8 cellular contexts compared by ENCODE assay signal in the genomic region with DNA sequence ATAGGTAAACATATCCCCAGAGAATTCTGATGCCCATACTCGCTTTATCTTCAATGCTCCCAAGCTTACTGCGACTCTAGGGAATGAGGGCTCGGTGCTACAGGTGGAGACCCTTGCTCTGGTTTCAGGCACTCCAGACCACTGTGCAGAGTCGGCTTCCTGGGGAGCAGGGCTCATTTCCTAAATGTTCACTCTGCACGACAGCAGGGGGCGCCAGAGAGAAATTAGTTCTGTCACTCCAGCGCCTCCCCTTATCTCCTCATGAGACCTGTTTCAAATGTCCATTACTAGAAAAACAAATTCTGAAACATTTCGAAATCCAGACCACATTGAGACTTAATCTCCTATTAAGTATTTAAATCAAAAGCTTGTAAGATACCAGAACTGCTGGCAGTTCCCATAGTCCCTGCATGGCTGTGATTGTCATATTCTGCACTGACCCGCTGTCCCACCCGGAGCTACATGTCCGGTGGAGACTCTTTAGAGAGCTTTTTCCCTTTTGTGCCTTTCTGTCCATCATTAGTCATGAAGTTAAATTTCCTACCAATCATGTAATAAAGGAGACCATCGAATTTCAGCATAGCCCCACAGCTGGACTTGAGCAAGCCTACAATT. TPM values are rescaled to one million over a fixed set of nuclear protein-coding genes. Genes with fewer than 3 reads are reported as not detected.
DNase-seq lines count a peak whose midpoint lies in the region; ATAC-seq, FAIRE-seq and TF ChIP-seq lines count a peak whose summit lies in the region.

No MANE protein-coding gene starts in this region.

- TF ChIP-seq POLR2A in HCT116 (IDR thresholded peaks at IDR 0.05; ENCODE audit: borderline replicate concordance, extremely low read depth, insufficient read depth, insufficient read length): no peak
- TF ChIP-seq POLR2A in endothelial cell of umbilical vein (IDR thresholded peaks at IDR 0.05; ENCODE audit: low read depth, low read length): no peak

- H3K4me2 ChIP-seq in HCT116 (ENCODE audit: low read length) (no peak overlapping the region), endothelial cell of umbilical vein (ENCODE audit: insufficient read depth, low read length) (no peak overlapping the region)

- H3K4me1 Mint-ChIP-seq in Caco-2 (ENCODE audit: low read depth, unreplicated experiment): peaks cover 49% of the 10 kb centered on the region
- H3K4me1 Mint-ChIP-seq in activated CD8-positive, alpha-beta memory T cell treated with anti-CD3 and anti-CD28 coated beads, Interleukin-2, amount 10 ng/mL, durations not matched to agents 7 days and 5 days: peaks cover 27% of the 10 kb centered on the region

- intact Hi-C loops in Caco-2 (cut with micrococcal nuclease; ENCODE audit: unreplicated experiment) (loop anchor here (2.0 to 5.0 kb wide), 9 partner anchors 13 to 835 kb away; a partner anchor contains a TSS), HCT116 (cut with micrococcal nuclease) (loop anchor here (5.0 to 10.0 kb wide), 3 partner anchors 163 to 905 kb away; a partner anchor contains a TSS), endothelial cell of umbilical vein (cut with micrococcal nuclease) (loop anchor here (1.0 to 10.0 kb wide), 5 partner anchors 53 to 905 kb away; a partner anchor contains a TSS), mucosa of descending colon (cut with DNase I, micrococcal nuclease) (no loop called here)

- POLR2A ChIA-PET in Caco-2 (lab: Charles Lee): interaction anchor here (0.6 to 1.4 kb wide), 3 partner anchors 22 to 104 kb away, joined by 4 to 7 read pairs (median 4); a partner anchor contains a TSS
- POLR2A ChIA-PET in HCT116 (lab: Charles Lee): no interaction called here
- POLR2A ChIA-PET in endothelial cell of umbilical vein (lab: Charles Lee): no interaction called here

- H3K27ac Mint-ChIP-seq in Caco-2 (ENCODE audit: unreplicated experiment): peak overlapping the region; percentile 34
- H3K27ac Mint-ChIP-seq in activated CD8-positive, alpha-beta memory T cell treated with anti-CD3 and anti-CD28 coated beads, Interleukin-2, amount 10 ng/mL, durations not matched to agents 7 days and 5 days: no peak overlapping the region

- peak overlapping the region; percentile 4 for H3K4me3 Mint-ChIP-seq in Caco-2 (ENCODE audit: unreplicated experiment)
- no peak overlapping the region for H3K4me3 Mint-ChIP-seq in activated CD8-positive, alpha-beta memory T cell treated with anti-CD3 and anti-CD28 coated beads, Interleukin-2, amount 10 ng/mL, durations not matched to agents 7 days and 5 days

- peak; percentile 57 for TF ChIP-seq RAD21 in HCT116 (IDR thresholded peaks at IDR 0.05; ENCODE audit: low read depth)

- BruUV-seq in Caco-2 (replicated peaks; lab: Mats Ljungman, UMichigan): no TSS peak
- no TSS peak for BruUV-seq in HCT116 (replicated peaks; lab: Mats Ljungman, UMichigan)
- no TSS peak for BruUV-seq in endothelial cell of umbilical vein (replicated peaks; lab: Mats Ljungman, UMichigan)

- H3K27ac ChIP-seq in HCT116 (ENCODE audit: low read depth, low read length) (no peak overlapping the region), endothelial cell of umbilical vein (ENCODE audit: insufficient read depth, low read depth, low read length) (no peak overlapping the region)

- CTCF ChIA-PET in Caco-2 (lab: Charles Lee): interaction anchor here (0.6 to 2.0 kb wide), 7 partner anchors 9 to 143 kb away, joined by 3 to 18 read pairs (median 4); a partner anchor contains a TSS
- CTCF ChIA-PET in HCT116 (lab: Charles Lee): interaction anchor here (0.8 to 2.5 kb wide), 4 partner anchors 14 to 834 kb away, joined by 3 to 8 read pairs (median 6); a partner anchor contains a TSS
- CTCF ChIA-PET in activated CD8-positive, alpha-beta memory T cell treated with anti-CD3 and anti-CD28 coated beads, Interleukin-2, amount 10 ng/mL, durations not matched to agents 7 days and 5 days (lab: Charles Lee): interaction anchor here (0.7 to 1.9 kb wide), 14 partner anchors 8 to 835 kb away, joined by 3 to 8 read pairs (median 4); a partner anchor contains a TSS
- CTCF ChIA-PET in endothelial cell of umbilical vein (lab: Charles Lee): interaction anchor here (0.7 to 3.8 kb wide), 12 partner anchors 22 to 902 kb away, joined by 3 to 64 read pairs (median 3); a partner anchor contains a TSS

- H3K9me3 Mint-ChIP-seq in Caco-2 (ENCODE audit: unreplicated experiment): no peaks in the 10 kb centered on the region
- no peaks in the 10 kb centered on the region for H3K9me3 Mint-ChIP-seq in activated CD8-positive, alpha-beta memory T cell treated with anti-CD3 and anti-CD28 coated beads, Interleukin-2, amount 10 ng/mL, durations not matched to agents 7 days and 5 days (ENCODE audit: low read depth)

- H3K9me1 ChIP-seq in endothelial cell of umbilical vein (replicated peaks; ENCODE audit: control insufficient read depth, extremely low read depth, insufficient read depth, low read length): no peaks in the 10 kb centered on the region

- FAIRE-seq in endothelial cell of umbilical vein (lab: Jason Lieb, UNC): peak; percentile 90

- H4K20me1 ChIP-seq in HCT116 (ENCODE audit: insufficient read depth) (no peaks in the 10 kb centered on the region), endothelial cell of umbilical vein (replicated peaks; ENCODE audit: control insufficient read depth, extremely low read depth, insufficient read depth, low read length) (no peaks in the 10 kb centered on the region)

- RAD21 ChIA-PET in HCT116 (lab: Charles Lee; ENCODE audit: low non-redundant PET in 1 of 2, low total read pairs in 2 of 2, uncharacterized antibody in 2 of 2, unreplicated experiment in 2 of 2): no interaction called here

- H3K27me3 Mint-ChIP-seq in Caco-2 (ENCODE audit: insufficient read depth, unreplicated experiment): no peaks in the 10 kb centered on the region
- no peaks in the 10 kb centered on the region for H3K27me3 Mint-ChIP-seq in activated CD8-positive, alpha-beta memory T cell treated with anti-CD3 and anti-CD28 coated beads, Interleukin-2, amount 10 ng/mL, durations not matched to agents 7 days and 5 days

- no peaks in the 10 kb centered on the region for H3K9me3 ChIP-seq in Caco-2
- no peaks in the 10 kb centered on the region for H3K9me3 ChIP-seq in HCT116 (ENCODE audit: control insufficient read depth in 1 of 2, insufficient read depth in 1 of 2, low read depth in 1 of 2, low read length in 2 of 2)
- H3K9me3 ChIP-seq in endothelial cell of umbilical vein (replicated peaks; ENCODE audit: control insufficient read depth, insufficient read depth, low read length): no peaks in the 10 kb centered on the region
- no peaks in the 10 kb centered on the region for H3K9me3 ChIP-seq in mucosa of descending colon

- ATAC-seq in HCT116 (peak; percentile 93), mucosa of descending colon (peak; percentile 84), HG03095 (IDR thresholded peaks at IDR 0.05; ENCODE audit: unreplicated experiment) (no peak)
- peak; percentile 89 for ATAC-seq in activated CD8-positive, alpha-beta memory T cell treated with anti-CD3 and anti-CD28 coated beads, Interleukin-2, amount 10 ng/mL, durations not matched to agents 7 days and 5 days

- H3K79me2 ChIP-seq in HCT116 (ENCODE audit: insufficient read depth, low read length) (no peaks in the 10 kb centered on the region), endothelial cell of umbilical vein (ENCODE audit: control insufficient read depth, insufficient read depth, low read length) (no peaks in the 10 kb centered on the region)

- peak overlapping the region; percentile 79 for H2AFZ ChIP-seq in HCT116 (ENCODE audit: low read depth, low read length, poor library complexity, severe bottlenecking)
- no peak overlapping the region for H2AFZ ChIP-seq in endothelial cell of umbilical vein (ENCODE audit: low read depth, low read length)

- TF ChIP-seq CTCF in Caco-2 (IDR thresholded peaks at IDR 0.05; ENCODE audit: insufficient read depth in 1 of 2, low read depth in 1 of 2, low read length in 1 of 2, severe bottlenecking in 1 of 2, unreplicated experiment in 1 of 2) (peak; percentile 82 to 94), HCT116 (IDR thresholded peaks at IDR 0.05 in 2 of 3, conservative IDR thresholded peaks at IDR 0.05 in 1 of 3; ENCODE audit: borderline replicate concordance in 1 of 3, insufficient read depth in 1 of 3, low read depth in 2 of 3, low read length in 2 of 3) (peak; percentile 68 to 84 (median 83)), endothelial cell of umbilical vein (IDR thresholded peaks at IDR 0.05; ENCODE audit: extremely low read depth in 1 of 2, insufficient read depth in 1 of 2, low read depth in 1 of 2, low read length in 2 of 2) (peak; percentile 78 to 80), mucosa of descending colon (IDR thresholded peaks at IDR 0.05) (peak; percentile 78)

- H3K36me3 ChIP-seq in Caco-2 (ENCODE audit: control insufficient read depth, insufficient read depth, low read length) (no peaks in the 10 kb centered on the region), HCT116 (ENCODE audit: control insufficient read depth in 1 of 2, insufficient read depth in 2 of 2, low read length in 2 of 2) (no peaks in the 10 kb centered on the region), endothelial cell of umbilical vein (ENCODE audit: control insufficient read depth in 2 of 2, extremely low read depth in 1 of 2, insufficient read depth in 2 of 2, low read length in 2 of 2) (no peaks in the 10 kb centered on the region), mucosa of descending colon (ENCODE audit: low read depth) (no peaks in the 10 kb centered on the region)

- peak; percentile 83 to 91 for DNase-seq in Caco-2
- peak; percentile 42 for DNase-seq in HCT116 (ENCODE audit: low read depth, low spot score)
- peak; percentile 92 for DNase-seq in NCI-H82 (lab: John Stamatoyannopoulos, UW)
- peak; percentile 83 for DNase-seq in activated CD8-positive, alpha-beta memory T cell treated with anti-CD3 and anti-CD28 coated beads, Interleukin-2, amount 10 ng/mL, durations not matched to agents 7 days and 5 days
- DNase-seq in endothelial cell of umbilical vein (ENCODE audit: low read depth, low spot score): peak; percentile 62
- DNase-seq in mucosa of descending colon: peak; percentile 78 to 92 (median 87)
- peak; percentile 69 for DNase-seq in stimulated activated CD8-positive, alpha-beta memory T cell treated with anti-CD3 and anti-CD28 coated beads, Interleukin-4, amount 100 ng/mL, for 24 hours (ENCODE audit: low read depth)

- H3K9ac ChIP-seq in HCT116 (ENCODE audit: low read length) (no peak overlapping the region), endothelial cell of umbilical vein (replicated peaks; ENCODE audit: extremely low read depth, insufficient read depth, low read length) (no peak overlapping the region)

- peaks cover 50% of the 10 kb centered on the region for H3K36me3 Mint-ChIP-seq in Caco-2 (ENCODE audit: insufficient read depth, unreplicated experiment)
- peaks cover 48% of the 10 kb centered on the region for H3K36me3 Mint-ChIP-seq in activated CD8-positive, alpha-beta memory T cell treated with anti-CD3 and anti-CD28 coated beads, Interleukin-2, amount 10 ng/mL, durations not matched to agents 7 days and 5 days

- no peaks in the 10 kb centered on the region for H3K9me2 ChIP-seq in HCT116 (ENCODE audit: insufficient read depth)

- H3K27me3 ChIP-seq in Caco-2 (replicated peaks; ENCODE audit: control insufficient read depth, insufficient read depth, low read length): no peaks in the 10 kb centered on the region
- no peaks in the 10 kb centered on the region for H3K27me3 ChIP-seq in HCT116 (ENCODE audit: insufficient read depth, low read length)
- no peaks in the 10 kb centered on the region for H3K27me3 ChIP-seq in endothelial cell of umbilical vein (ENCODE audit: control insufficient read depth in 2 of 2, insufficient read depth in 2 of 2, low read length in 2 of 2)

- H3K4me1 ChIP-seq in Caco-2 (peaks cover 77% of the 10 kb centered on the region), HCT116 (ENCODE audit: control insufficient read depth in 1 of 2, insufficient read depth in 2 of 2, low read length in 2 of 2) (peaks cover 4 to 12% of the 10 kb centered on the region in 2 experiments; a peak in 3 of 4 replicates), endothelial cell of umbilical vein (ENCODE audit: control insufficient read depth, extremely low read depth, insufficient read depth, low read length) (no peaks in the 10 kb centered on the region), mucosa of descending colon (ENCODE audit: low read depth) (peaks cover 16% of the 10 kb centered on the region)

- dilution Hi-C loops in endothelial cell of umbilical vein (cut with MboI; ENCODE audit: extremely low pct_ligation_motif_present, low sequenced_read_pairs): no loop called here

- no peak overlapping the region for H3K4me3 ChIP-seq in Caco-2 (ENCODE audit: low read depth, low read length)
- no peak overlapping the region for H3K4me3 ChIP-seq in HCT116 (replicated peaks in 1 of 2; ENCODE audit: low read depth in 1 of 2, low read length in 2 of 2)
- no peak overlapping the region for H3K4me3 ChIP-seq in endothelial cell of umbilical vein (replicated peaks in 1 of 3; ENCODE audit: insufficient read depth in 1 of 3, low read depth in 1 of 3, low read length in 3 of 3)
- no peak overlapping the region for H3K4me3 ChIP-seq in mucosa of descending colon

RNA-seq across cellular contexts. Expression of a gene that starts 22.4 kb away (rescaled TPM):
- total RNA-seq in Caco-2 (2022) (80.6 and 86.5 TPM in 2 replicates), HCT116 (2021; ENCODE audit: unreplicated experiment) (0.69 TPM), endothelial cell of umbilical vein (0.74 and 3.1 TPM in 2 replicates), mucosa of descending colon (10 to 100 TPM; 12.1 to 26.9 (median 19.1) TPM)
- polyA plus RNA-seq in HCT116 (2012): 0.24 and 0.52 TPM in 2 replicates
- 100 to 1,000 TPM in 1 of 2 experiments, 10 to 100 TPM in 1; 71.3 to 150 TPM for total RNA-seq in activated CD8-positive, alpha-beta memory T cell treated with anti-CD3 and anti-CD28 coated beads, Interleukin-2, amount 10 ng/mL, durations not matched to agents 7 days and 5 days
- polyA plus RNA-seq in endothelial cell of umbilical vein: 0.76 and 0.77 TPM in 2 replicates
- polyA plus RNA-seq in endothelial cell of umbilical vein (2011; cell fraction: cytosol; rRNA removed): 0.55 and 0.58 TPM in 2 replicates
- polyA plus RNA-seq in endothelial cell of umbilical vein (2011; cell fraction: nucleus; rRNA removed): 0.67 and 0.74 TPM in 2 replicates
- polyA plus RNA-seq in endothelial cell of umbilical vein (2012): 0.98 and 1.3 TPM in 2 replicates
- 0.49 and 0.76 TPM in 2 replicates for polyA minus RNA-seq in endothelial cell of umbilical vein
- polyA minus RNA-seq in endothelial cell of umbilical vein (2011; cell fraction: cytosol; rRNA and poly(A)+ RNA removed): not detected
- 0.77 and 1.2 TPM in 2 replicates for polyA minus RNA-seq in endothelial cell of umbilical vein (2011; cell fraction: nucleus; rRNA and poly(A)+ RNA removed)

RNA-seq across cellular contexts. Expression of a gene that starts 53.7 kb away (rescaled TPM):
- total RNA-seq in Caco-2 (2022) (71.0 and 72.2 TPM in 2 replicates), HCT116 (2021; ENCODE audit: unreplicated experiment) (10.8 TPM), endothelial cell of umbilical vein (20.9 and 21.8 TPM in 2 replicates), mucosa of descending colon (10 to 100 TPM; 15.9 to 29.7 (median 27.2) TPM)
- polyA plus RNA-seq in HCT116 (2012): 11.8 and 14.6 TPM in 2 replicates
- total RNA-seq in activated CD8-positive, alpha-beta memory T cell treated with anti-CD3 and anti-CD28 coated beads, Interleukin-2, amount 10 ng/mL, durations not matched to agents 7 days and 5 days: 10 to 100 TPM; 14.4 to 14.8 TPM
- 33.7 and 40.8 TPM in 2 replicates for polyA plus RNA-seq in endothelial cell of umbilical vein
- 49.2 and 49.6 TPM in 2 replicates for polyA plus RNA-seq in endothelial cell of umbilical vein (2011; cell fraction: cytosol; rRNA removed)
- 14.0 and 16.3 TPM in 2 replicates for polyA plus RNA-seq in endothelial cell of umbilical vein (2011; cell fraction: nucleus; rRNA removed)
- polyA plus RNA-seq in endothelial cell of umbilical vein (2012): 26.9 and 27.9 TPM in 2 replicates
- 37.4 and 45.0 TPM in 2 replicates for polyA minus RNA-seq in endothelial cell of umbilical vein
- 5.6 TPM for polyA minus RNA-seq in endothelial cell of umbilical vein (2011; cell fraction: cytosol; rRNA and poly(A)+ RNA removed)
- 10.0 and 12.5 TPM in 2 replicates for polyA minus RNA-seq in endothelial cell of umbilical vein (2011; cell fraction: nucleus; rRNA and poly(A)+ RNA removed)

Comparison
In these comparisons a context has a peak if more than half of its experiments do, and no peak if none do; other contexts are left out.
1. DNase-seq: peak in every context shown above with its lines; median percentile 92 in NCI-H82; 87 in Caco-2; 87 in mucosa of descending colon; 83 in activated CD8-positive, alpha-beta memory T cell treated with anti-CD3 and anti-CD28 coated beads, Interleukin-2, amount 10 ng/mL, durations not matched to agents 7 days and 5 days; 69 in stimulated activated CD8-positive, alpha-beta memory T cell treated with anti-CD3 and anti-CD28 coated beads, Interleukin-4, amount 100 ng/mL, for 24 hours; 62 in endothelial cell of umbilical vein; 42 in HCT116.
2. intact Hi-C loops: an anchor here in Caco-2 (2.0 to 5.0 kb wide), HCT116 (5.0 to 10.0 kb wide) and endothelial cell of umbilical vein (1.0 to 10.0 kb wide); none called in mucosa of descending colon.